ENCODE assay signal across 12 cellular contexts in genomic region chr11:2824851-2825250, GRCh38.
DNase-seq lines count a peak whose midpoint lies in the region; ATAC-seq and TF ChIP-seq lines count a peak whose summit lies in the region.
"Had no signal": no experiment of that assay in that cellular context is flagged by ENCODE, and none has a peak within 500 bp of the region (broad histone marks: within the 10 kb centered on the region; RNA-seq: fewer than 3 reads in every experiment).

No MANE protein-coding gene starts in this region.

- peaks cover 16% of the 10 kb centered on the region for H3K4me1 ChIP-seq in Caco-2

- H3K27ac Mint-ChIP-seq in Caco-2 (ENCODE audit: unreplicated experiment) (peak overlapping the region; percentile 21), mesothelial cell of epicardium (peak overlapping the region; percentile 94)
- H3K27ac Mint-ChIP-seq: activated naive CD8-positive, alpha-beta T cell treated with anti-CD3 and anti-CD28 coated beads, Interleukin-2, amount 50 U/mL, for 24 hours; natural killer cell; stimulated activated naive CD8-positive, alpha-beta T cell treated with anti-CD3 and anti-CD28 coated beads, Interleukin-15, Interleukin-2, amounts not matched to agents 100 ng/mL and 50 ng/mL, for 24 hours had no signal

- no peaks in the 10 kb centered on the region for H3K36me3 Mint-ChIP-seq in Caco-2 (ENCODE audit: insufficient read depth, unreplicated experiment)
- H3K36me3 Mint-ChIP-seq in mesothelial cell of epicardium = peaks cover 25% of the 10 kb centered on the region

- CTCF ChIA-PET in Caco-2 (lab: Charles Lee) = interaction anchor here (0.8 kb wide), 1 partner anchor 10 kb away, joined by 4 read pairs; no protein-coding TSS in a partner anchor

- no peak overlapping the region for H3K4me3 ChIP-seq in Caco-2 (ENCODE audit: low read depth, low read length)
- peak overlapping the region; percentile 33 for H3K4me3 ChIP-seq in coronary artery
- no peak overlapping the region for H3K4me3 ChIP-seq in skin epidermis

- peaks cover 41% of the 10 kb centered on the region for H3K9me3 ChIP-seq in Caco-2

- no peak for ATAC-seq in HG02642 (IDR thresholded peaks at IDR 0.05; ENCODE audit: poor library complexity, unreplicated experiment)
- ATAC-seq: activated naive CD8-positive, alpha-beta T cell treated with anti-CD3 and anti-CD28 coated beads, Interleukin-2, amount 50 U/mL, for 24 hours; natural killer cell had no signal

- POLR2A ChIA-PET in Caco-2 (lab: Charles Lee) = interaction anchor here (0.5 kb wide), 1 partner anchor 448 kb away, joined by 3 read pairs; no protein-coding TSS in a partner anchor

- H3K4me1 Mint-ChIP-seq in Caco-2 (ENCODE audit: low read depth, unreplicated experiment) (peaks cover 8% of the 10 kb centered on the region), mesothelial cell of epicardium (peaks cover 26% of the 10 kb centered on the region)

- no peaks in the 10 kb centered on the region for H3K27me3 Mint-ChIP-seq in Caco-2 (ENCODE audit: insufficient read depth, unreplicated experiment)
- no peaks in the 10 kb centered on the region for H3K27me3 Mint-ChIP-seq in mesothelial cell of epicardium (ENCODE audit: low read depth)
- H3K27me3 Mint-ChIP-seq: activated naive CD8-positive, alpha-beta T cell treated with anti-CD3 and anti-CD28 coated beads, Interleukin-2, amount 50 U/mL, for 24 hours; stimulated activated naive CD8-positive, alpha-beta T cell treated with anti-CD3 and anti-CD28 coated beads, Interleukin-15, Interleukin-2, amounts not matched to agents 100 ng/mL and 50 ng/mL, for 24 hours had no signal

- H3K27ac ChIP-seq in coronary artery (peak overlapping the region; percentile 62 to 86), skin epidermis (peak overlapping the region in 16 of 21 experiments; percentile 36 to 91 (median 73))

- DNase-seq in Caco-2 (no peak), coronary artery (ENCODE audit: low spot score) (no peak), mesothelial cell of epicardium (ENCODE audit: low spot score in 2 of 2, unreplicated experiment in 2 of 2) (no peak), midbrain (lab: John Stamatoyannopoulos, UW) (no peak), ureter (ENCODE audit: low spot score) (no peak)
- no peak for DNase-seq in stimulated activated CD4-positive, alpha-beta T cell treated with anti-CD3 and anti-CD28 coated beads, Interleukin-2, amount 100 ng/mL, for 24 hours
- DNase-seq: activated naive CD8-positive, alpha-beta T cell treated with anti-CD3 and anti-CD28 coated beads, Interleukin-2, amount 50 U/mL, for 24 hours; natural killer cell; stimulated activated CD4-positive, alpha-beta T cell treated with anti-CD3 and anti-CD28 coated beads, Interleukin-2, amount 100 ng/mL, for 48 hours had no signal

- H3K4me3 Mint-ChIP-seq in Caco-2 (ENCODE audit: unreplicated experiment) (no peak overlapping the region), mesothelial cell of epicardium (no peak overlapping the region)
- H3K4me3 Mint-ChIP-seq: activated naive CD8-positive, alpha-beta T cell treated with anti-CD3 and anti-CD28 coated beads, Interleukin-2, amount 50 U/mL, for 24 hours; natural killer cell; stimulated activated naive CD8-positive, alpha-beta T cell treated with anti-CD3 and anti-CD28 coated beads, Interleukin-15, Interleukin-2, amounts not matched to agents 100 ng/mL and 50 ng/mL, for 24 hours had no signal

- intact Hi-C loops in Caco-2 (cut with micrococcal nuclease; ENCODE audit: unreplicated experiment) = no loop called here

- H3K9me3 Mint-ChIP-seq in Caco-2 (ENCODE audit: unreplicated experiment) (peaks cover 72% of the 10 kb centered on the region), mesothelial cell of epicardium (peaks cover 53% of the 10 kb centered on the region)

- no peak for TF ChIP-seq CTCF in Caco-2 (IDR thresholded peaks at IDR 0.05; ENCODE audit: insufficient read depth in 1 of 2, low read depth in 1 of 2, low read length in 1 of 2, severe bottlenecking in 1 of 2, unreplicated experiment in 1 of 2)
- TF ChIP-seq CTCF in coronary artery (IDR thresholded peaks at IDR 0.05) = no peak
- TF ChIP-seq CTCF in mesothelial cell of epicardium (IDR thresholded peaks at IDR 0.05; ENCODE audit: unreplicated experiment) = no peak

- BruUV-seq in Caco-2 (replicated peaks; lab: Mats Ljungman, UMichigan) = no TSS peak

- H3K27me3 ChIP-seq in Caco-2 (replicated peaks; ENCODE audit: control insufficient read depth, insufficient read depth, low read length) = no peaks in the 10 kb centered on the region

- no peaks in the 10 kb centered on the region for H3K36me3 ChIP-seq in Caco-2 (ENCODE audit: control insufficient read depth, insufficient read depth, low read length)
